In genomic region chr1:93629101-93630059, GRCh38 we compare ENCODE assay signal across 8 cellular contexts. TPM values are rescaled to one million over a fixed set of nuclear protein-coding genes. Genes with fewer than 3 reads are reported as not detected.
A peak's percentile ranks its signal among the peaks of the same experiment; 100 is the strongest.
DNase-seq lines count a peak whose midpoint lies in the region; ATAC-seq, FAIRE-seq and TF ChIP-seq lines count a peak whose summit lies in the region.

No MANE protein-coding gene starts in this region.

- H3K27me3 ChIP-seq in SU-DHL-6 (ENCODE audit: low read length) (no peaks in the 10 kb centered on the region), HepG2 (ENCODE audit: control insufficient read depth in 1 of 2, insufficient read depth in 2 of 2, low read length in 2 of 2) (no peaks in the 10 kb centered on the region), testis (no peaks in the 10 kb centered on the region)

- TF ChIP-seq CTCF in SU-DHL-6 (IDR thresholded peaks at IDR 0.05; ENCODE audit: insufficient read depth, low read length, poor library complexity, severe bottlenecking): peak; percentile 87
- TF ChIP-seq CTCF in choroid plexus epithelial cell (conservative IDR thresholded peaks at IDR 0.05; ENCODE audit: low read depth, low read length): peak; percentile 80
- TF ChIP-seq CTCF in HepG2 (CRISPR knock-in tag; IDR thresholded peaks at IDR 0.05): peak; percentile 84
- TF ChIP-seq CTCF in testis (IDR thresholded peaks at IDR 0.05): peak; percentile 71 to 86 (median 82)

- no peaks in the 10 kb centered on the region for H3K79me2 ChIP-seq in SU-DHL-6 (ENCODE audit: insufficient read depth, low read length)
- H3K79me2 ChIP-seq in HepG2 (ENCODE audit: insufficient read depth, low read length): peaks cover 5% of the 10 kb centered on the region

- POLR2A ChIA-PET in HepG2 (lab: Yijun Ruan, JAX): interaction anchor here (0.6 to 2.1 kb wide), 9 partner anchors 9 to 217 kb away, joined by 3 to 19 read pairs (median 7); no protein-coding TSS in a partner anchor

- H3K4me1 ChIP-seq in HepG2 (ENCODE audit: insufficient read depth, low read length) (peaks cover 26% of the 10 kb centered on the region), testis (peaks cover 7% of the 10 kb centered on the region)

- no peaks in the 10 kb centered on the region for H3K9me2 ChIP-seq in SU-DHL-6 (replicated peaks; ENCODE audit: insufficient read depth, low read length)

- CTCF ChIA-PET in HepG2 (lab: Yijun Ruan, JAX; ENCODE audit: low intra/inter-chr PET ratio, low total read pairs): interaction anchor here (1.7 to 5.3 kb wide), 4 partner anchors 51 to 221 kb away, joined by 8 to 89 read pairs (median 15); no protein-coding TSS in a partner anchor

- no peak overlapping the region for H3K4me3 ChIP-seq in SU-DHL-6 (ENCODE audit: insufficient read depth, low read length, poor library complexity, severe bottlenecking)
- no peak overlapping the region for H3K4me3 ChIP-seq in choroid plexus epithelial cell (ENCODE audit: low read depth, low read length)
- H3K4me3 ChIP-seq in HepG2 (replicated peaks in 1 of 3; ENCODE audit: insufficient read depth in 1 of 3, low read depth in 2 of 3, low read length in 3 of 3): no peak overlapping the region
- H3K4me3 ChIP-seq in testis: no peak overlapping the region

- peak; percentile 89 for TF ChIP-seq RAD21 in HepG2 (CRISPR knock-in tag; IDR thresholded peaks at IDR 0.05)

- H3K9ac ChIP-seq in SU-DHL-6 (ENCODE audit: low read length) (no peak overlapping the region), HepG2 (ENCODE audit: insufficient read depth, low read depth, low read length) (no peak overlapping the region)

- BruUV-seq in HepG2 (replicated peaks; lab: Mats Ljungman, UMichigan): no TSS peak

- peak; percentile 89 for FAIRE-seq in HepG2 (lab: Jason Lieb, UNC)

- H3K9me3 ChIP-seq in SU-DHL-6 (ENCODE audit: insufficient read depth, low read length) (no peaks in the 10 kb centered on the region), HepG2 (ENCODE audit: low read length) (no peaks in the 10 kb centered on the region), testis (no peaks in the 10 kb centered on the region)

- WGBS in HepG2 (ENCODE audit: low lambda C conversion rate): 67% methylated on average over 9 of the region's 9 CpGs
- WGBS in testis, 2 donors: 46 to 60% methylated on average over 9 of the region's 9 CpGs

- H3K27ac ChIP-seq in SU-DHL-6 (ENCODE audit: low read depth, low read length) (no peak overlapping the region), HepG2 (ENCODE audit: extremely low read length, insufficient read depth, low read length) (no peak overlapping the region), testis (peak overlapping the region in 1 of 2 donors; percentile 23)

- ATAC-seq in GM21723 (IDR thresholded peaks at IDR 0.05; ENCODE audit: unreplicated experiment): peak; percentile 70
- ATAC-seq in HepG2: peak; percentile 71
- ATAC-seq in GM21515 (IDR thresholded peaks at IDR 0.05; ENCODE audit: unreplicated experiment): no peak

- intact Hi-C loops in HepG2 (cut with micrococcal nuclease; ENCODE audit: unreplicated experiment): loop anchor here (1.0 to 2.0 kb wide), 3 partner anchors 105 to 191 kb away; no protein-coding TSS in a partner anchor
- intact Hi-C loops in testis (cut with DNase I; ENCODE audit: low total_unique reads): loop anchor here (10.0 kb wide), 2 partner anchors 185 to 215 kb away; no protein-coding TSS in a partner anchor

- TF ChIP-seq POLR2A in HepG2 (IDR thresholded peaks at IDR 0.05; ENCODE audit: insufficient read depth in 1 of 2, low read depth in 2 of 2, low read length in 2 of 2) (no peak), testis (IDR thresholded peaks at IDR 0.05) (no peak)

- H4K20me1 ChIP-seq in SU-DHL-6 (ENCODE audit: low read depth, low read length) (no peaks in the 10 kb centered on the region), HepG2 (ENCODE audit: insufficient read depth, low read length) (no peaks in the 10 kb centered on the region)

- H3K36me3 ChIP-seq in SU-DHL-6 (ENCODE audit: low read length): no peaks in the 10 kb centered on the region
- 0 out of 5 replicates have a peak, but pooled peaks cover 0 to 5% of the 10 kb centered on the region in 2 experiments for H3K36me3 ChIP-seq in HepG2 (replicated peaks in 1 of 2; ENCODE audit: control insufficient read depth in 1 of 2, insufficient read depth in 2 of 2, low read length in 2 of 2)
- no peaks in the 10 kb centered on the region for H3K36me3 ChIP-seq in testis (ENCODE audit: low read depth, missing control alignments)

- no peak overlapping the region for H2AFZ ChIP-seq in SU-DHL-6 (ENCODE audit: low read depth, low read length, severe bottlenecking)
- H2AFZ ChIP-seq in HepG2 (ENCODE audit: low read length): no peak overlapping the region

- H3K4me2 ChIP-seq in SU-DHL-6 (ENCODE audit: low read depth, low read length, poor library complexity, severe bottlenecking): no peak overlapping the region
- H3K4me2 ChIP-seq in HepG2 (ENCODE audit: low read depth, low read length): no peak overlapping the region

- peak; percentile 35 for DNase-seq in DMS 273 treated with DMSO at 0.1 percent for 48 hours (lab: John Stamatoyannopoulos, UW)
- DNase-seq in NCI-H146 treated with DMSO at 0.1 percent for 48 hours (lab: John Stamatoyannopoulos, UW; ENCODE audit: unreplicated experiment): peak; percentile 58
- peak; percentile 93 for DNase-seq in choroid plexus epithelial cell (ENCODE audit: low read depth)
- peak; percentile 65 for DNase-seq in HepG2 (ENCODE audit: low spot score)
- DNase-seq in testis: peak; percentile 64

- TF ChIP-seq EP300 in HepG2 (IDR thresholded peaks at IDR 0.05; ENCODE audit: low read depth in 2 of 2, low read length in 2 of 2) (no peak), HepG2 (CRISPR knock-in tag; IDR thresholded peaks at IDR 0.05; ENCODE audit: borderline replicate concordance) (no peak)

- no peaks in the 10 kb centered on the region for H3F3A ChIP-seq in SU-DHL-6 (ENCODE audit: insufficient read depth)

- in situ Hi-C loops in HepG2 (cut with HindIII; ENCODE audit: extremely low pct_ligation_motif_present, low pct_unique_long_range_greater_than_20kb): loop anchor here (5.0 kb wide), 1 partner anchor 183 kb away; no protein-coding TSS in a partner anchor

TF ChIP-seq in HepG2, 621 proteins besides CTCF, POLR2A, EP300 and RAD21 (continues in another document):
- TF ChIP-seq, protein P1, sequence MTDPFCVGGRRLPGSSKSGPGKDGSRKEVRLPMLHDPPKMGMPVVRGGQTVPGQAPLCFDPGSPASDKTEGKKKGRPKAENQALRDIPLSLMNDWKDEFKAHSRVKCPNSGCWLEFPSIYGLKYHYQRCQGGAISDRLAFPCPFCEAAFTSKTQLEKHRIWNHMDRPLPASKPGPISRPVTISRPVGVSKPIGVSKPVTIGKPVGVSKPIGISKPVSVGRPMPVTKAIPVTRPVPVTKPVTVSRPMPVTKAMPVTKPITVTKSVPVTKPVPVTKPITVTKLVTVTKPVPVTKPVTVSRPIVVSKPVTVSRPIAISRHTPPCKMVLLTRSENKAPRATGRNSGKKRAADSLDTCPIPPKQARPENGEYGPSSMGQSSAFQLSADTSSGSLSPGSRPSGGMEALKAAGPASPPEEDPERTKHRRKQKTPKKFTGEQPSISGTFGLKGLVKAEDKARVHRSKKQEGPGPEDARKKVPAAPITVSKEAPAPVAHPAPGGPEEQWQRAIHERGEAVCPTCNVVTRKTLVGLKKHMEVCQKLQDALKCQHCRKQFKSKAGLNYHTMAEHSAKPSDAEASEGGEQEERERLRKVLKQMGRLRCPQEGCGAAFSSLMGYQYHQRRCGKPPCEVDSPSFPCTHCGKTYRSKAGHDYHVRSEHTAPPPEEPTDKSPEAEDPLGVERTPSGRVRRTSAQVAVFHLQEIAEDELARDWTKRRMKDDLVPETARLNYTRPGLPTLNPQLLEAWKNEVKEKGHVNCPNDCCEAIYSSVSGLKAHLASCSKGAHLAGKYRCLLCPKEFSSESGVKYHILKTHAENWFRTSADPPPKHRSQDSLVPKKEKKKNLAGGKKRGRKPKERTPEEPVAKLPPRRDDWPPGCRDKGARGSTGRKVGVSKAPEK (CRISPR knock-in tag; IDR thresholded peaks at IDR 0.05; ENCODE audit: borderline replicate concordance): no peak
- no peak for TF ChIP-seq SSRP1 (CRISPR knock-in tag; IDR thresholded peaks at IDR 0.05)
- TF ChIP-seq ZNF382 (CRISPR knock-in tag; IDR thresholded peaks at IDR 0.05; ENCODE audit: borderline replicate concordance): no peak
- TF ChIP-seq ZNF749 (CRISPR knock-in tag; IDR thresholded peaks at IDR 0.05; ENCODE audit: borderline replicate concordance): no peak
- TF ChIP-seq ZNF782 (CRISPR knock-in tag; IDR thresholded peaks at IDR 0.05; ENCODE audit: borderline replicate concordance): no peak

RNA-seq across cellular contexts. Expression of gene BCAR3, which starts 52.3 kb away (rescaled TPM):
- 4.8 and 5.5 TPM in 2 replicates for total RNA-seq in HepG2 (2016; rRNA removed; fragmentation: Illumina TruSeq; extraction: Trizol)
- total RNA-seq in HepG2 (2016; cell fraction: cytosol; rRNA removed; fragmentation: Illumina TruSeq; extraction: Trizol; ENCODE audit: low read depth): 2.6 and 3.2 TPM in 2 replicates
- 4.7 and 5.1 TPM in 2 replicates for total RNA-seq in HepG2 (2016; cell fraction: insoluble cytoplasmic fraction; rRNA removed; fragmentation: Illumina TruSeq; extraction: Trizol)
- total RNA-seq in HepG2 (2016; cell fraction: membrane; rRNA removed; fragmentation: Illumina TruSeq; extraction: Trizol): 3.3 and 3.5 TPM in 2 replicates
- total RNA-seq in HepG2 (2016; cell fraction: nucleus; rRNA removed; fragmentation: Illumina TruSeq; extraction: Trizol): 4.6 TPM in 2 replicates
- 3.6 and 5.4 TPM in 2 replicates for polyA plus RNA-seq in HepG2 (2011; rRNA removed)
- polyA plus RNA-seq in HepG2 (2011; cell fraction: cytosol; rRNA removed): 3.1 and 3.4 TPM in 2 replicates
- polyA plus RNA-seq in HepG2 (2011; cell fraction: nucleus; rRNA removed): 6.8 and 8.6 TPM in 2 replicates
- polyA plus RNA-seq in HepG2 (2012): 4.7 and 5.8 TPM in 2 replicates
- 0.58 and 0.79 TPM in 2 replicates for polyA plus RNA-seq in HepG2 (2016; cell fraction: cytosol; fragmentation: Illumina TruSeq; extraction: Trizol; ENCODE audit: low read depth)
- 4.8 and 6.3 TPM in 2 replicates for polyA plus RNA-seq in HepG2 (2016; cell fraction: insoluble cytoplasmic fraction; fragmentation: Illumina TruSeq; extraction: Trizol; ENCODE audit: low read depth)
- 1.2 and 1.6 TPM in 2 replicates for polyA plus RNA-seq in HepG2 (2016; cell fraction: membrane; fragmentation: Illumina TruSeq; extraction: Trizol; ENCODE audit: low read depth)
- 3.7 and 6.7 TPM in 2 replicates for polyA plus RNA-seq in HepG2 (2016; cell fraction: nucleus; fragmentation: Illumina TruSeq; extraction: Trizol; ENCODE audit: insufficient read depth, low read depth)
- polyA minus RNA-seq in HepG2 (2011; rRNA and poly(A)+ RNA removed; ENCODE audit: low replicate concordance): 8.2 and 39.9 TPM in 2 replicates
- 7.6 and 8.4 TPM in 2 replicates for polyA minus RNA-seq in HepG2 (2011; cell fraction: cytosol; rRNA and poly(A)+ RNA removed)
- polyA minus RNA-seq in HepG2 (2011; cell fraction: nucleus; rRNA and poly(A)+ RNA removed): 10.4 and 10.6 TPM in 2 replicates
- 10 to 100 TPM; 42.9 to 55.9 TPM for total RNA-seq in testis
- polyA plus RNA-seq in testis (ENCODE audit: insufficient read depth, low read depth, low replicate concordance): 23.2 TPM

Comparison
In these comparisons a context has a peak if more than half of its experiments do, and no peak if none do; other contexts are left out.
1. DNase-seq: peak in every context shown above with its lines; median percentile 93 in choroid plexus epithelial cell; 65 in HepG2; 64 in testis; 58 in NCI-H146 treated with DMSO at 0.1 percent for 48 hours; 35 in DMS 273 treated with DMSO at 0.1 percent for 48 hours.